In the genomic region with DNA sequence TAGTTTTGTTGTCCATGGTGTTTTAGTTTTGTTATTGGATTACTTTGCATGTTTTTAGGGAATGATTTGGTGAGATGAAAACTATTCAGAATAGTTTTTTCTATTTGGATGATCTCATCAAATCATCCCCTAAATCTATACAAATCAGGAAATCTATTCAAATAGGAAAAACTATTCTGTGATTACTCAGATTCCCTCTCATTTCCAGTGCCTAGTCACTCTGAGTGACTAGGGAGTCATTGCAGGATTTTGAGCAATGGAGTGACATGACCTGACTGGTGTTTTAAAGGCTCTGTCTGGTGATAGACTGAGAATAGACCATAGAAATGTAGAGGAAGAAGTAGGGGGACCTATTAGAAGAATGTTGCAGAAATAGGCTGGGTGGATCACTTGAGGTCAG, we compare ENCODE assay signal across 19 cellular contexts.
"Had no signal": no experiment of that assay in that cellular context is flagged by ENCODE, and none has a peak within 500 bp of the region (broad histone marks: within the 10 kb centered on the region; RNA-seq: fewer than 3 reads in every experiment).

No MANE protein-coding gene starts in this region.

- H3K27me3 Mint-ChIP-seq: activated CD8-positive, alpha-beta T cell treated with anti-CD3 and anti-CD28 coated beads for 36 hours; naive thymus-derived CD4-positive, alpha-beta T cell; stimulated activated naive CD8-positive, alpha-beta T cell treated with anti-CD3 and anti-CD28 coated beads, Interleukin-15, amount 100 ng/mL, for 72 hours had no signal

- H3K4me3 Mint-ChIP-seq: activated CD4-positive, alpha-beta T cell treated with anti-CD3 and anti-CD28 coated beads, Interleukin-2, amount 10 ng/mL, durations not matched to agents 24 days and 14 days; activated CD8-positive, alpha-beta T cell treated with anti-CD3 and anti-CD28 coated beads for 36 hours; activated T-cell treated with anti-CD3 and anti-CD28 coated beads, Interleukin-2, amount 50 U/mL, for 4 hours; immature natural killer cell; naive thymus-derived CD4-positive, alpha-beta T cell; stimulated activated naive CD8-positive, alpha-beta T cell treated with anti-CD3 and anti-CD28 coated beads, Interleukin-15, amount 100 ng/mL, for 72 hours had no signal

- H3K27ac ChIP-seq: parathyroid adenoma, right lobe of liver, suprapubic skin had no signal

- H3K79me2 ChIP-seq: parathyroid adenoma had no signal

- H3K36me3 ChIP-seq: right lobe of liver, suprapubic skin had no signal

- H3K27me3 ChIP-seq: right lobe of liver, suprapubic skin had no signal

- H3K4me3 ChIP-seq: right lobe of liver, suprapubic skin had no signal

- H2AFZ ChIP-seq: parathyroid adenoma had no signal

- H3K4me1 Mint-ChIP-seq: activated CD4-positive, alpha-beta T cell treated with anti-CD3 and anti-CD28 coated beads, Interleukin-2, amount 10 ng/mL, durations not matched to agents 24 days and 14 days; immature natural killer cell had no signal

- FAIRE-seq: small intestine had no signal

- H3K9ac ChIP-seq: parathyroid adenoma had no signal

- DNase-seq: activated CD8-positive, alpha-beta T cell treated with anti-CD3 and anti-CD28 coated beads for 36 hours; activated effector memory CD4-positive, alpha-beta T cell treated with Interleukin-2 at 50 U/mL for 16 hours; activated naive CD4-positive, alpha-beta T cell treated with anti-CD3 and anti-CD28 coated beads, Interleukin-2, amount 50 U/mL, for 16 hours; activated T-cell treated with anti-CD3 and anti-CD28 coated beads, Interleukin-2, amount 50 U/mL, for 4 hours; aorta; effector CD8-positive, alpha-beta T cell; immature natural killer cell; mesendoderm; naive thymus-derived CD4-positive, alpha-beta T cell; right lobe of liver; small intestine; stimulated activated CD4-positive, alpha-beta T cell treated with anti-CD3 and anti-CD28 coated beads, Interleukin-4, amount 100 ng/mL, for 1 hour; stimulated activated naive CD8-positive, alpha-beta T cell treated with anti-CD3 and anti-CD28 coated beads, Interleukin-15, amount 100 ng/mL, for 72 hours; T-helper 1 cell; T-helper 9 cell; trophoblast cell had no signal

- ATAC-seq: activated CD8-positive, alpha-beta T cell treated with anti-CD3 and anti-CD28 coated beads for 36 hours; activated T-cell treated with anti-CD3 and anti-CD28 coated beads, Interleukin-2, amount 50 U/mL, for 4 hours; naive thymus-derived CD4-positive, alpha-beta T cell; right lobe of liver; stimulated activated naive CD8-positive, alpha-beta T cell treated with anti-CD3 and anti-CD28 coated beads, Interleukin-15, amount 100 ng/mL, for 72 hours had no signal

- H3K27ac Mint-ChIP-seq: activated CD4-positive, alpha-beta T cell treated with anti-CD3 and anti-CD28 coated beads, Interleukin-2, amount 10 ng/mL, durations not matched to agents 24 days and 14 days; activated CD8-positive, alpha-beta T cell treated with anti-CD3 and anti-CD28 coated beads for 36 hours; immature natural killer cell; naive thymus-derived CD4-positive, alpha-beta T cell; stimulated activated naive CD8-positive, alpha-beta T cell treated with anti-CD3 and anti-CD28 coated beads, Interleukin-15, amount 100 ng/mL, for 72 hours had no signal

- H3K9me3 Mint-ChIP-seq: activated CD4-positive, alpha-beta T cell treated with anti-CD3 and anti-CD28 coated beads, Interleukin-2, amount 10 ng/mL, durations not matched to agents 24 days and 14 days; activated CD8-positive, alpha-beta T cell treated with anti-CD3 and anti-CD28 coated beads for 36 hours; activated T-cell treated with anti-CD3 and anti-CD28 coated beads, Interleukin-2, amount 50 U/mL, for 4 hours; immature natural killer cell had no signal

- H3K9me3 ChIP-seq: right lobe of liver, suprapubic skin had no signal
